ENCODE assay signal across 20 cellular contexts in the genomic region with DNA sequence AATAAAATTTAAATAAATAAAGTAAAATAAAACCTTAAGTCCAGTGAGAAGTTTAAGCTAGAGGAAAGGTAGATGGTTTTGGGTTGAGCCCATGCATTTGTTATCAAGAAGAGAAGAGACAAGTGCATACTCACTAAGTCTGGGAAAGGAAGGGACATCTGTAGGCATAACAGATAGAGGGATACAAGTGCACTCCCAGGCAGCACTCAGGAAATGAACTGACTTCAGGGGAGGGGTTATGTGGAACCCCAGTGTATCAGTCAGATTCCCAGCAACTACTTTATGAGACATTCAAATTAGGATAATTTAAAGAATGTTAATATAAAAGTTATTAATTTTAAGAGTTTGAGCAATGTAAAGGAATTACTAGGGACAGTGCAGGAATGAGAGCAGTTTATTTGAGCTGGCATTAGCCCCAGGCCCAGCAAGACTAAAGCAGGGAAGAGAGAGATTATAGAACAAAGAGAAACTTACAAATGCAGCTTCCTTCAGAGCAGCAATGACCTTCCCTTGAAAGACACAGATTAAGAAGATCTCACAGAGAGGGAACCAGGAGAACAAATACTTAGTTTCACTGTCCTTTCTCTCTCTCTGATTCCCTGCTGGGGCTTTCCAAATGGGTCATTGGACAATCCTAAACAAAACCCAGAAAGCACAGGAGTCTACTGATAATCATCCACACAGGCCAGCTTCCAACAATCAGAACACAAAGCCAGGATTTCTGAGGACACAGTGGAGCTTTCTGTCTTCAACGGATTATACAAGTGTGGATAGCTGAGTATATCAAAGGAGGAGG.
DNase-seq lines count a peak whose midpoint lies in the region; ATAC-seq lines count a peak whose summit lies in the region.
"Had no signal": no experiment of that assay in that cellular context is flagged by ENCODE, and none has a peak within 500 bp of the region (broad histone marks: within the 10 kb centered on the region; RNA-seq: fewer than 3 reads in every experiment).

No MANE protein-coding gene starts in this region.

- no peaks in the 10 kb centered on the region for H3K36me3 Mint-ChIP-seq in effector memory CD8-positive, alpha-beta T cell (ENCODE audit: insufficient read depth)
- H3K36me3 Mint-ChIP-seq in stimulated activated memory B cell treated with anti-CD40 and anti-IgM and Interleukin-4, amounts not matched to agents 10 μg/mL and 1 μg/mL and 100 μg/mL, for 72 hours = no peaks in the 10 kb centered on the region

- H3K27me3 Mint-ChIP-seq in effector memory CD8-positive, alpha-beta T cell = no peaks in the 10 kb centered on the region
- no peaks in the 10 kb centered on the region for H3K27me3 Mint-ChIP-seq in stimulated activated memory B cell treated with anti-CD40 and anti-IgM and Interleukin-4, amounts not matched to agents 10 μg/mL and 1 μg/mL and 100 μg/mL, for 72 hours

- no peak for ATAC-seq in effector memory CD8-positive, alpha-beta T cell (replicated peaks)
- no peak for ATAC-seq in GM21723 (IDR thresholded peaks at IDR 0.05; ENCODE audit: unreplicated experiment)
- no peak for ATAC-seq in stimulated activated memory B cell treated with anti-CD40 and anti-IgM and Interleukin-4, amounts not matched to agents 10 μg/mL and 1 μg/mL and 100 μg/mL, for 72 hours
- ATAC-seq: right lobe of liver had no signal

- in situ Hi-C loops in G401 (cut with HindIII; ENCODE audit: low sequenced_read_pairs) = no loop called here

- no peak overlapping the region for H2AFZ ChIP-seq in neuron (ENCODE audit: low read depth, low read length)
- H2AFZ ChIP-seq: hepatocyte had no signal

- H3K4me3 Mint-ChIP-seq in effector memory CD8-positive, alpha-beta T cell = no peak overlapping the region
- no peak overlapping the region for H3K4me3 Mint-ChIP-seq in stimulated activated memory B cell treated with anti-CD40 and anti-IgM and Interleukin-4, amounts not matched to agents 10 μg/mL and 1 μg/mL and 100 μg/mL, for 72 hours

- no peak overlapping the region for H3K9ac ChIP-seq in NT2/D1 (ENCODE audit: insufficient read length, low read depth)
- H3K9ac ChIP-seq: KMS-11 had no signal

- H3K36me3 ChIP-seq in NT2/D1 (ENCODE audit: insufficient read depth, insufficient read length, low read length) (no peaks in the 10 kb centered on the region), neuron (ENCODE audit: insufficient read depth, low read length) (no peaks in the 10 kb centered on the region)
- H3K36me3 ChIP-seq: right lobe of liver, vagina had no signal

- no peaks in the 10 kb centered on the region for H3K4me1 Mint-ChIP-seq in effector memory CD8-positive, alpha-beta T cell (ENCODE audit: low read depth in 2 of 2)
- no peaks in the 10 kb centered on the region for H3K4me1 Mint-ChIP-seq in stimulated activated memory B cell treated with anti-CD40 and anti-IgM and Interleukin-4, amounts not matched to agents 10 μg/mL and 1 μg/mL and 100 μg/mL, for 72 hours

- H3K27ac Mint-ChIP-seq in effector memory CD8-positive, alpha-beta T cell = no peak overlapping the region
- no peak overlapping the region for H3K27ac Mint-ChIP-seq in stimulated activated memory B cell treated with anti-CD40 and anti-IgM and Interleukin-4, amounts not matched to agents 10 μg/mL and 1 μg/mL and 100 μg/mL, for 72 hours

- peak; percentile 63 for DNase-seq in G401 (ENCODE audit: low spot score)
- peak; percentile 81 for DNase-seq in NT2/D1 (ENCODE audit: low read depth, low spot score)
- peak in 24 of 42 donors; percentile 3 to 76 (median 40) for DNase-seq in head of caudate nucleus
- no peak for DNase-seq in GOT3 (lab: John Stamatoyannopoulos, UW)
- DNase-seq in effector memory CD8-positive, alpha-beta T cell = no peak
- DNase-seq: activated CD4-positive, alpha-beta T cell treated with anti-CD3 and anti-CD28 coated beads for 48 hours; activated CD8-positive, alpha-beta memory T cell treated with anti-CD3 and anti-CD28 coated beads, Interleukin-2, amount 50 U/mL, for 48 hours; activated gamma-delta T cell; Caco-2; NCI-H1105; NCI-H2171 treated with DMSO at 0.1 percent for 48 hours; right lobe of liver; stimulated activated CD4-positive, alpha-beta T cell treated with anti-CD3 and anti-CD28 coated beads, Interleukin-1b, Interleukin-23, amount 100 ng/mL, for 48 hours; SW 1271 had no signal

- H3K9me3 Mint-ChIP-seq in effector memory CD8-positive, alpha-beta T cell = peaks cover 7 to 8% of the 10 kb centered on the region in 2 donors
- H3K9me3 Mint-ChIP-seq in stimulated activated memory B cell treated with anti-CD40 and anti-IgM and Interleukin-4, amounts not matched to agents 10 μg/mL and 1 μg/mL and 100 μg/mL, for 72 hours = peaks cover 5% of the 10 kb centered on the region

- no peaks in the 10 kb centered on the region; the same call in 1 of the 2 replicates for H3K9me3 ChIP-seq in NT2/D1 (ENCODE audit: insufficient read depth, low read length)
- H3K9me3 ChIP-seq in neuron (ENCODE audit: low read length) = peaks cover 2% of the 10 kb centered on the region
- H3K9me3 ChIP-seq: Caco-2, right lobe of liver, vagina had no signal

- intact Hi-C loops in head of caudate nucleus (cut with DNase I) = loop anchor here (10.0 kb wide), 1 partner anchor 96 kb away; no protein-coding TSS in a partner anchor

- no peaks in the 10 kb centered on the region for H3K4me1 ChIP-seq in NT2/D1 (ENCODE audit: insufficient read depth, insufficient read length)
- peaks cover 49% of the 10 kb centered on the region for H3K4me1 ChIP-seq in neuron (ENCODE audit: insufficient read depth, low read length)
- H3K4me1 ChIP-seq: Caco-2, right lobe of liver, vagina had no signal

- H3K4me3 ChIP-seq in NT2/D1 (ENCODE audit: insufficient read length, low read depth) (no peak overlapping the region), neuron (ENCODE audit: low read length) (peak overlapping the region; percentile 1)
- H3K4me3 ChIP-seq: hepatocyte, right lobe of liver, vagina had no signal

- no peaks in the 10 kb centered on the region for H3K27me3 ChIP-seq in NT2/D1 (ENCODE audit: insufficient read depth, insufficient read length)
- H3K27me3 ChIP-seq in neuron (ENCODE audit: insufficient read depth, low read length) = no peaks in the 10 kb centered on the region
- H3K27me3 ChIP-seq: hepatocyte, right lobe of liver, vagina had no signal

Comparison
In these comparisons a context has a peak if more than half of its experiments do, and no peak if none do; other contexts are left out.
1. DNase-seq: peak in G401 (single experiment), NT2/D1 (single experiment) and head of caudate nucleus (24 of 42); none in GOT3 (single experiment) and effector memory CD8-positive, alpha-beta T cell (0 of 3).